Comparison of ENCODE assay signal across 8 cellular contexts in genomic region chr1:212609701-212610574, GRCh38. TPM values are rescaled to one million over a fixed set of nuclear protein-coding genes. Genes with fewer than 3 reads are reported as not detected.
A peak's percentile ranks its signal among the peaks of the same experiment; 100 is the strongest.
DNase-seq lines count a peak whose midpoint lies in the region; ATAC-seq and TF ChIP-seq lines count a peak whose summit lies in the region.

No MANE protein-coding gene starts in this region.

- no peak overlapping the region for H3K4me2 ChIP-seq in neural cell (ENCODE audit: low read length)

- H4K20me1 ChIP-seq in neural cell (ENCODE audit: insufficient read depth) = no peaks in the 10 kb centered on the region

- TF ChIP-seq EP300 in neural cell (conservative IDR thresholded peaks at IDR 0.05; ENCODE audit: poor library complexity, severe bottlenecking) = no peak

- peak; percentile 51 for DNase-seq in NCI-H2107 treated with DMSO at 0.1 percent for 48 hours (lab: John Stamatoyannopoulos, UW; ENCODE audit: unreplicated experiment)
- DNase-seq in NCI-H2107 (lab: John Stamatoyannopoulos, UW) = no peak
- DNase-seq in NT2/D1 (ENCODE audit: low read depth, low spot score) = no peak
- no peak for DNase-seq in dorsolateral prefrontal cortex
- no peak for DNase-seq in NCI-H1048 (lab: John Stamatoyannopoulos, UW)
- DNase-seq in caudate nucleus (lab: John Stamatoyannopoulos, UW) = no peak

- H3K36me3 ChIP-seq in NT2/D1 (ENCODE audit: insufficient read depth, insufficient read length, low read length) = peaks cover 20% of the 10 kb centered on the region
- H3K36me3 ChIP-seq in neural cell (ENCODE audit: insufficient read depth, low read length) = no peaks in the 10 kb centered on the region

- intact Hi-C loops in dorsolateral prefrontal cortex (cut with DNase I) = loop anchor here (2.0 to 5.0 kb wide), 5 partner anchors 43 to 182 kb away; partner anchors contain the start of genes NSL1 (in 1 of the 2) and TATDN3 (in 1 of the 2)

- H3K9me3 ChIP-seq in NT2/D1 (ENCODE audit: insufficient read depth, low read length) (no peaks in the 10 kb centered on the region), neural cell (ENCODE audit: low read length) (no peaks in the 10 kb centered on the region)

- TF ChIP-seq RAD21 in neural cell (conservative IDR thresholded peaks at IDR 0.05) = no peak

- H3K9ac ChIP-seq in NT2/D1 (ENCODE audit: insufficient read length, low read depth) = peak overlapping the region; percentile 90
- H3K9ac ChIP-seq in neural cell (ENCODE audit: low read length) = peak overlapping the region; percentile 80

- no peaks in the 10 kb centered on the region for H3K79me2 ChIP-seq in neural cell (replicated peaks; ENCODE audit: insufficient read depth, low read length)

- H3K4me3 ChIP-seq in NT2/D1 (ENCODE audit: insufficient read length, low read depth) (peak overlapping the region; percentile 84), dorsolateral prefrontal cortex (peak overlapping the region; percentile 49 to 90 (median 79)), neural cell (ENCODE audit: low read length) (peak overlapping the region; percentile 88)

- TF ChIP-seq CTCF in dorsolateral prefrontal cortex (IDR thresholded peaks at IDR 0.05 in 54 of 56, conservative IDR thresholded peaks at IDR 0.05 in 2 of 56; ENCODE audit: low read depth in 1 of 56, partially characterized antibody in 56 of 56) (peak in 5 of 56 donors; percentile 9 to 29 (median 13)), neural cell (IDR thresholded peaks at IDR 0.05; ENCODE audit: poor library complexity, severe bottlenecking) (peak; percentile 39)

- no peak for ATAC-seq in GM18858 (IDR thresholded peaks at IDR 0.05; ENCODE audit: unreplicated experiment)

- H3F3A ChIP-seq in neural cell (ENCODE audit: insufficient read depth, low read length, poor library complexity, severe bottlenecking) = peaks cover 4% of the 10 kb centered on the region

- no peaks in the 10 kb centered on the region for H3K9me2 ChIP-seq in neural cell (ENCODE audit: insufficient read depth, low read length)

- H3K4me1 ChIP-seq in NT2/D1 (ENCODE audit: insufficient read depth, insufficient read length) = peaks cover 11% of the 10 kb centered on the region

- H2AFZ ChIP-seq in neural cell (ENCODE audit: low read depth, low read length) = no peak overlapping the region

- H3K27me3 ChIP-seq in NT2/D1 (ENCODE audit: insufficient read depth, insufficient read length) (peaks cover 34% of the 10 kb centered on the region), dorsolateral prefrontal cortex (peaks cover 0 to 25% (median 0%) of the 10 kb centered on the region in 45 donors), neural cell (ENCODE audit: insufficient read depth, low read depth, low read length) (peaks cover 59% of the 10 kb centered on the region)

- H3K27ac ChIP-seq in dorsolateral prefrontal cortex = peak overlapping the region in 53 of 59 donors; percentile 73 to 98 (median 93)
- H3K27ac ChIP-seq in neural cell (ENCODE audit: low read length) = no peak overlapping the region
- no peak overlapping the region for H3K27ac ChIP-seq in caudate nucleus (ENCODE audit: low read depth, low read length)

TF ChIP-seq in neural cell, 6 proteins besides CTCF, POLR2A, EP300 and RAD21:
- peak; percentile 3 for TF ChIP-seq POLR2AphosphoS5 (IDR thresholded peaks at IDR 0.05)
- TF ChIP-seq MXI1 (conservative IDR thresholded peaks at IDR 0.05; ENCODE audit: poor library complexity, severe bottlenecking) = no peak
- TF ChIP-seq SMC3 (conservative IDR thresholded peaks at IDR 0.05; ENCODE audit: poor library complexity) = peak; percentile 33
TF ChIP-seq in neural cell: peak in this region for 2.

RNA-seq across cellular contexts. Expression of gene ATF3, which starts 1.4 kb away (rescaled TPM):
- total RNA-seq in dorsolateral prefrontal cortex = 100 to 1,000 TPM in 1 of 120 experiments, 10 to 100 TPM in 70, 1 to 10 TPM in 49; 2.2 to 116 (median 11.2) TPM
- 3.4 and 7.2 TPM in 2 replicates for polyA plus RNA-seq in neural cell
- polyA minus RNA-seq in neural cell = 2.2 and 3.4 TPM in 2 replicates

Comparison
In these comparisons a context has a peak if more than half of its experiments do, and no peak if none do; other contexts are left out.
1. H3K27ac ChIP-seq: peak in dorsolateral prefrontal cortex (53 of 59); none in neural cell (single experiment) and caudate nucleus (single experiment).
2. Peak in every context shown above with its lines, with median percentiles within 50 percentile points of each other: H3K4me3 ChIP-seq.